ENCODE assay signal across 16 cellular contexts in genomic region chr6:106116125-106116524, GRCh38. TPM values are rescaled to one million over a fixed set of nuclear protein-coding genes. Genes with fewer than 3 reads are reported as not detected.
DNase-seq lines count a peak whose midpoint lies in the region; ATAC-seq and TF ChIP-seq lines count a peak whose summit lies in the region.
"Had no signal": no experiment of that assay in that cellular context is flagged by ENCODE, and none has a peak within 500 bp of the region (broad histone marks: within the 10 kb centered on the region; RNA-seq: fewer than 3 reads in every experiment).

No MANE protein-coding gene starts in this region.

- no peak overlapping the region for H3K27ac ChIP-seq in right cardiac atrium (ENCODE audit: low read length)
- H3K27ac ChIP-seq in left ventricle myocardium inferior (replicated peaks) = no peak overlapping the region
- no peak overlapping the region for H3K27ac ChIP-seq in testis
- H3K27ac ChIP-seq: colonic mucosa, SJCRH30, tibial nerve had no signal

- peak; percentile 44 for ATAC-seq in Right ventricle myocardium inferior
- no peak for ATAC-seq in right cardiac atrium
- no peak for ATAC-seq in GM18858 (IDR thresholded peaks at IDR 0.05; ENCODE audit: unreplicated experiment)
- ATAC-seq: WTC11 had no signal

- DNase-seq in Right ventricle myocardium inferior (ENCODE audit: missing footprints) (no peak), right cardiac atrium (no peak), astrocyte of the spinal cord (ENCODE audit: low read depth, low spot score) (peak; percentile 30), left ventricle myocardium inferior (peak; percentile 33), testis (peak; percentile 43), ACHN (no peak)
- no peak for DNase-seq in stimulated activated CD4-positive, alpha-beta T cell treated with anti-CD3 and anti-CD28 coated beads, Interleukin-1b, Interleukin-23, amount 100 ng/mL, for 48 hours
- DNase-seq: colonic mucosa, GF-D8, glutamatergic neuron, NCI-H1092, NCI-H526, SJCRH30 had no signal

- in situ Hi-C loops in astrocyte of the spinal cord (cut with HindIII; ENCODE audit: low sequenced_read_pairs) = no loop called here
- in situ Hi-C loops in ACHN (cut with HindIII; ENCODE audit: low pct_ligation_motif_present, low pct_unique_long_range_greater_than_20kb, low sequenced_read_pairs) = no loop called here

- no peak for TF ChIP-seq POLR2A in testis (IDR thresholded peaks at IDR 0.05)

- H3K4me3 ChIP-seq in right cardiac atrium (ENCODE audit: low read length) (no peak overlapping the region), astrocyte of the spinal cord (ENCODE audit: low read depth, low read length) (no peak overlapping the region), left ventricle myocardium inferior (no peak overlapping the region), testis (no peak overlapping the region)
- H3K4me3 ChIP-seq: colonic mucosa, SJCRH30, tibial nerve had no signal

- H3K9me3 ChIP-seq in right cardiac atrium (ENCODE audit: control insufficient read depth, low read length) (no peaks in the 10 kb centered on the region), left ventricle myocardium inferior (replicated peaks) (no peaks in the 10 kb centered on the region), testis (no peaks in the 10 kb centered on the region)
- H3K9me3 ChIP-seq: colonic mucosa, SJCRH30, tibial nerve had no signal

- intact Hi-C loops in Right ventricle myocardium inferior (cut with DNase I) (no loop called here), right cardiac atrium (cut with DNase I) (no loop called here), left ventricle myocardium inferior (cut with micrococcal nuclease) (no loop called here), testis (cut with DNase I; ENCODE audit: low total_unique reads) (no loop called here)

- no peaks in the 10 kb centered on the region for H3K27me3 ChIP-seq in right cardiac atrium (ENCODE audit: control insufficient read depth, insufficient read depth)
- H3K27me3 ChIP-seq in left ventricle myocardium inferior (ENCODE audit: low read depth) = peaks cover 15% of the 10 kb centered on the region
- no peaks in the 10 kb centered on the region for H3K27me3 ChIP-seq in testis
- H3K27me3 ChIP-seq: colonic mucosa, tibial nerve had no signal

- 72% methylated on average over 2 of the region's 2 CpGs for WGBS in right cardiac atrium
- 76 to 77% methylated on average over 2 of the region's 2 CpGs for WGBS in testis, 2 donors

- H3K36me3 ChIP-seq in left ventricle myocardium inferior (no peaks in the 10 kb centered on the region), testis (ENCODE audit: low read depth, missing control alignments) (no peaks in the 10 kb centered on the region)
- H3K36me3 ChIP-seq: colonic mucosa, SJCRH30, tibial nerve had no signal

- H3K4me1 ChIP-seq in right cardiac atrium (ENCODE audit: control insufficient read depth, insufficient read depth, low read length) (no peaks in the 10 kb centered on the region), left ventricle myocardium inferior (peaks cover 8% of the 10 kb centered on the region), testis (no peaks in the 10 kb centered on the region)
- H3K4me1 ChIP-seq: colonic mucosa, SJCRH30 had no signal

- TF ChIP-seq CTCF in astrocyte of the spinal cord (IDR thresholded peaks at IDR 0.05; ENCODE audit: low read depth, low read length) (no peak), left ventricle myocardium inferior (IDR thresholded peaks at IDR 0.05; ENCODE audit: borderline replicate concordance) (no peak), testis (IDR thresholded peaks at IDR 0.05) (no peak)

RNA-seq across cellular contexts. Expression of gene PRDM1, which starts 30.0 kb away (rescaled TPM):
- total RNA-seq in Right ventricle myocardium inferior = 0.87 TPM
- total RNA-seq in right cardiac atrium = 1 to 10 TPM in 3 of 4 donors, under 1 TPM in 1; 0.91 to 1.5 (median 1.4) TPM
- 0.41 TPM for polyA plus RNA-seq in right cardiac atrium
- total RNA-seq in left ventricle myocardium inferior = 0.85 TPM
- 1 to 10 TPM; 3.5 to 4.1 TPM for total RNA-seq in testis
- 3.3 TPM for polyA plus RNA-seq in testis (ENCODE audit: insufficient read depth, low read depth, low replicate concordance)
- total RNA-seq: SJCRH30 had no signal

Comparison
In these comparisons a context has a peak if more than half of its experiments do, and no peak if none do; other contexts are left out.
1. DNase-seq: peak in astrocyte of the spinal cord (single experiment), left ventricle myocardium inferior (single experiment) and testis (single experiment); none in Right ventricle myocardium inferior (single experiment), right cardiac atrium (0 of 3), ACHN (single experiment) and stimulated activated CD4-positive, alpha-beta T cell treated with anti-CD3 and anti-CD28 coated beads, Interleukin-1b, Interleukin-23, amount 100 ng/mL, for 48 hours (single experiment).